ENCODE assay signal across 8 cellular contexts in the genomic region with DNA sequence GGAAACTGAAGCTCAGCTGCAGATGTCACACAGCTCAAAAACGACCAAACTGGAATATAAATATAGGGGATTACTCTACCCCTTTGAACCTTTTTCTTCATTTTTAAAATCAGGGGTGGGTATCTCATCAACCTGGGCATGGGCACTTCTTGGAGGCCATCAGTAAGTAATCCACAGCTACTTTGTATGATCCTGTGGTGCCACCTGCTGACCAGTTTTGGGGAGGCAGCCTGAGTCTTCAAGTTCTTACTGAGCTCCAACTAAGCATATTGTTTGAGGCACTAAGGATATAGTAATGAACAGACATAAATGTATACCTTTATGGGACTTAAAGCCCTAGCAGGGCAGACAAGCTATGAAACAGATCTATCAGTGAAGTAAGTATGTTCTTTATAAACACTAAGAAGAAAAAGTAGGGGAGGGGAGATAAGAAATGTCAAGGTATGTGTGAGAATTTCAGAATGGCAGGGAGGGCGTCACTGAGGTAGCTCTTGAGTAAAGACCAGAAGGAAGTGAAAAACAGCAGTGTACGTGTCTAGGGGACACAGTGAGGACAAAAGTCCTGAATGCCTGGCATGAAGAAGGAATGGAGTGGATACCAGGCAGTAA. TPM values are rescaled to one million over a fixed set of nuclear protein-coding genes. Genes with fewer than 3 reads are reported as not detected.
A peak's percentile ranks its signal among the peaks of the same experiment; 100 is the strongest.
DNase-seq lines count a peak whose midpoint lies in the region; TF ChIP-seq lines count a peak whose summit lies in the region.

No MANE protein-coding gene starts in this region.

- no peaks in the 10 kb centered on the region for H3K27me3 ChIP-seq in vagina

- H3K9me3 ChIP-seq in vagina: no peaks in the 10 kb centered on the region

- no peak overlapping the region for H3K4me3 ChIP-seq in GM12864 (ENCODE audit: low read depth, low read length)
- H3K4me3 ChIP-seq in vagina: no peak overlapping the region

- H3K4me1 ChIP-seq in vagina: peaks cover 13% of the 10 kb centered on the region

- intact Hi-C loops in posterior vena cava (cut with DNase I): loop anchor here (5.0 kb wide), 3 partner anchors 67 to 97 kb away; no protein-coding TSS in a partner anchor
- intact Hi-C loops in vagina (cut with DNase I): loop anchor here (5.0 kb wide), 1 partner anchor 87 kb away; no protein-coding TSS in a partner anchor

- no peak overlapping the region for H3K27ac ChIP-seq in RWPE1
- no peak overlapping the region for H3K27ac ChIP-seq in vagina

- no peak for TF ChIP-seq POLR2A in vagina (IDR thresholded peaks at IDR 0.05)

- TF ChIP-seq CTCF in GM12864 (IDR thresholded peaks at IDR 0.05; ENCODE audit: low read depth, low read length, missing control alignments): peak; percentile 74
- peak; percentile 82 for TF ChIP-seq CTCF in RWPE1 (conservative IDR thresholded peaks at IDR 0.05; ENCODE audit: low read depth)
- peak; percentile 47 to 77 (median 49) for TF ChIP-seq CTCF in vagina (IDR thresholded peaks at IDR 0.05)

- peaks cover 0 to 46% of the 10 kb centered on the region in 2 donors for H3K36me3 ChIP-seq in vagina

- CTCF ChIA-PET in RWPE1 (lab: Yijun Ruan, JAX): interaction anchor here (0.6 to 4.4 kb wide), 28 partner anchors 11 to 467 kb away, joined by 3 to 67 read pairs (median 5); partner anchors contain the start of genes EIF3F and LMO1

- POLR2A ChIA-PET in RWPE1 (lab: Yijun Ruan, JAX; ENCODE audit: low non-redundant PET): no interaction called here

- DNase-seq in 8988T (peak; percentile 77), GM12864 (ENCODE audit: low read depth) (peak; percentile 41), HPDE6-E6E7 (ENCODE audit: extremely low spot score) (peak; percentile 25), RWPE1 (ENCODE audit: low spot score) (peak; percentile 60), glomerular endothelial cell (ENCODE audit: extremely low read depth, low read depth, low spot score) (peak; percentile 60), posterior vena cava (ENCODE audit: low spot score) (peak; percentile 91), vagina (ENCODE audit: extremely low spot score in 2 of 2) (peak in 1 of 2 donors; percentile 86)
- DNase-seq in activated naive CD4-positive, alpha-beta T cell (lab: John Stamatoyannopoulos, UW): peak; percentile 28 to 62 (median 43)

RNA-seq across cellular contexts. Expression of gene TUB, which starts 18.4 kb away (rescaled TPM):
- total RNA-seq in glomerular endothelial cell (1.7 and 1.8 TPM in 2 replicates), posterior vena cava (10 to 100 TPM in 1 of 2 donors, 1 to 10 TPM in 1; 7.0 to 12.5 TPM), vagina (13.5 TPM)
